10 cellular contexts compared by ENCODE assay signal in genomic region chr5:55991768-55992486, GRCh38. TPM values are rescaled to one million over a fixed set of nuclear protein-coding genes. Genes with fewer than 3 reads are reported as not detected.
A peak's percentile ranks its signal among the peaks of the same experiment; 100 is the strongest.
DNase-seq lines count a peak whose midpoint lies in the region; ATAC-seq and TF ChIP-seq lines count a peak whose summit lies in the region.
"Had no signal": no experiment of that assay in that cellular context is flagged by ENCODE, and none has a peak within 500 bp of the region (broad histone marks: within the 10 kb centered on the region; RNA-seq: fewer than 3 reads in every experiment).

No MANE protein-coding gene starts in this region.

- ATAC-seq in naive thymus-derived CD8-positive, alpha-beta T cell: peak in 1 of 2 donors; percentile 11
- ATAC-seq in GM21723 (IDR thresholded peaks at IDR 0.05; ENCODE audit: unreplicated experiment) (no peak), GM18858 (IDR thresholded peaks at IDR 0.05; ENCODE audit: unreplicated experiment) (no peak)

- H3K4me1 Mint-ChIP-seq in naive thymus-derived CD8-positive, alpha-beta T cell: peaks cover 35 to 75% (median 69%) of the 10 kb centered on the region in 4 donors

- POLR2A ChIA-PET in BJ (lab: Charles Lee): interaction anchor here (0.6 kb wide), 4 partner anchors 16 to 549 kb away, joined by 4 to 21 read pairs (median 7); no protein-coding TSS in a partner anchor
- POLR2A ChIA-PET in naive thymus-derived CD8-positive, alpha-beta T cell (lab: Charles Lee): interaction anchor here (0.6 to 1.8 kb wide), 5 partner anchors 9 to 70 kb away, joined by 3 to 6 read pairs (median 4); no protein-coding TSS in a partner anchor

- H3K79me2 ChIP-seq in KMS-11 (ENCODE audit: insufficient read depth, low read depth): peaks cover 97% of the 10 kb centered on the region

- H3K36me3 Mint-ChIP-seq in naive thymus-derived CD8-positive, alpha-beta T cell: peaks cover 9 to 35% (median 11%) of the 10 kb centered on the region in 3 donors

- H3K27ac Mint-ChIP-seq in naive thymus-derived CD8-positive, alpha-beta T cell: peak overlapping the region; percentile 46 to 100 (median 97)

- peak overlapping the region; percentile 88 for H3K27ac ChIP-seq in KMS-11
- H3K27ac ChIP-seq: RWPE1 had no signal

- no peak overlapping the region for H2AFZ ChIP-seq in KMS-11 (ENCODE audit: low read depth)

- peaks cover 0 to 9% (median 0%) of the 10 kb centered on the region in 9 donors for H3K9me3 Mint-ChIP-seq in naive thymus-derived CD8-positive, alpha-beta T cell

- peak overlapping the region; percentile 96 for H3K9ac ChIP-seq in KMS-11

- H3K36me3 ChIP-seq in BJ (ENCODE audit: control insufficient read depth, insufficient read depth, low read length): no peaks in the 10 kb centered on the region
- peaks cover 46% of the 10 kb centered on the region; the same call in 1 of the 2 replicates for H3K36me3 ChIP-seq in KMS-11 (ENCODE audit: insufficient read depth)

- H3K27me3 ChIP-seq in BJ (ENCODE audit: control insufficient read depth, insufficient read depth, low read length) (no peaks in the 10 kb centered on the region), KMS-11 (ENCODE audit: insufficient read depth, low read depth) (no peaks in the 10 kb centered on the region)

- no peak for TF ChIP-seq CTCF in BJ (IDR thresholded peaks at IDR 0.05; ENCODE audit: insufficient read depth, low read depth, low read length)
- TF ChIP-seq CTCF in KMS-11 (conservative IDR thresholded peaks at IDR 0.05; ENCODE audit: low read depth, low read length): no peak

- H3K4me3 ChIP-seq in BJ (ENCODE audit: low read depth, low read length): peak overlapping the region; percentile 76
- H3K4me3 ChIP-seq in KMS-11 (IDR thresholded peaks at IDR 0.05; ENCODE audit: insufficient read depth, low read depth, low read length): no peak overlapping the region

- H3K4me3 Mint-ChIP-seq in naive thymus-derived CD8-positive, alpha-beta T cell: peak overlapping the region; percentile 89 to 100 (median 99)

- no peaks in the 10 kb centered on the region for H3K27me3 Mint-ChIP-seq in naive thymus-derived CD8-positive, alpha-beta T cell

- peak overlapping the region; percentile 96 for H3K4me2 ChIP-seq in KMS-11

- DNase-seq in BJ (ENCODE audit: low read depth) (no peak), cerebellar cortex (ENCODE audit: low spot score) (peak; percentile 8), NCI-H2081 (lab: John Stamatoyannopoulos, UW) (no peak), posterior cingulate gyrus (no peak)
- peak in 1 of 10 donors; percentile 17 for DNase-seq in naive thymus-derived CD8-positive, alpha-beta T cell
- DNase-seq: cerebellar nuclear complex had no signal

- intact Hi-C loops in posterior cingulate gyrus (cut with DNase I): loop anchor here (5.0 kb wide), 1 partner anchor 55 kb away; no protein-coding TSS in a partner anchor

- CTCF ChIA-PET in BJ (lab: Yijun Ruan, JAX): interaction anchor here (0.6 kb wide), 1 partner anchor 675 kb away, joined by 3 read pairs; no protein-coding TSS in a partner anchor

- peaks cover 31% of the 10 kb centered on the region for H4K20me1 ChIP-seq in KMS-11 (ENCODE audit: insufficient read depth)

- H3K4me1 ChIP-seq in KMS-11 (ENCODE audit: low read depth, poor library complexity, severe bottlenecking): peaks cover 64% of the 10 kb centered on the region

RNA-seq across cellular contexts. Expression of gene IL6ST, which starts 2.8 kb away (rescaled TPM):
- 167 and 330 TPM in 2 replicates for polyA plus RNA-seq in BJ (2011; rRNA removed)
- 206 and 254 TPM in 2 replicates for polyA minus RNA-seq in BJ (2011; rRNA and poly(A)+ RNA removed)
- 100 to 1,000 TPM; 126 to 131 TPM for total RNA-seq in naive thymus-derived CD8-positive, alpha-beta T cell
- 10 to 100 TPM; 39.5 to 64.7 (median 54.9) TPM for polyA plus RNA-seq in naive thymus-derived CD8-positive, alpha-beta T cell
